In genomic region chr16:67459066-67459857, GRCh38 we compare ENCODE assay signal across 11 cellular contexts. TPM values are rescaled to one million over a fixed set of nuclear protein-coding genes. Genes with fewer than 3 reads are reported as not detected.
DNase-seq lines count a peak whose midpoint lies in the region; ATAC-seq and TF ChIP-seq lines count a peak whose summit lies in the region.
"Had no signal": no experiment of that assay in that cellular context is flagged by ENCODE, and none has a peak within 500 bp of the region (broad histone marks: within the 10 kb centered on the region; RNA-seq: fewer than 3 reads in every experiment).

No MANE protein-coding gene starts in this region.

- no peak overlapping the region for H2AFZ ChIP-seq in mesenchymal stem cell (ENCODE audit: low read depth, low read length)

- peak overlapping the region; percentile 10 to 41 for H3K18ac ChIP-seq in mesenchymal stem cell (ENCODE audit: low read depth in 1 of 2, low read length in 2 of 2)

- H3K4me3 ChIP-seq in LNCaP clone FGC (ENCODE audit: low read depth, low read length), result peak overlapping the region; percentile 8; the same call in 1 of the 2 replicates
- H3K4me3 ChIP-seq in coronary artery, result peak overlapping the region; percentile 31
- H3K4me3 ChIP-seq in mesenchymal stem cell (ENCODE audit: insufficient read depth in 1 of 2, low read depth in 1 of 2, low read length in 2 of 2), result peak overlapping the region in 1 of 2 experiments; percentile 4
- H3K4me3 ChIP-seq in thyroid gland (replicated peaks in 1 of 3), result no peak overlapping the region
- H3K4me3 ChIP-seq: SJSA1 had no signal

- H3K27me3 ChIP-seq in mesenchymal stem cell (ENCODE audit: control insufficient read depth in 1 of 2, insufficient read depth in 1 of 2, low read length in 2 of 2) (no peaks in the 10 kb centered on the region), thyroid gland (no peaks in the 10 kb centered on the region)
- H3K27me3 ChIP-seq: SJSA1 had no signal

- ATAC-seq in HG03045 (IDR thresholded peaks at IDR 0.05; ENCODE audit: unreplicated experiment) (no peak), GM21723 (IDR thresholded peaks at IDR 0.05; ENCODE audit: unreplicated experiment) (no peak)
- ATAC-seq: HCT116 had no signal

- no peak for TF ChIP-seq CTCF in LNCaP clone FGC (IDR thresholded peaks at IDR 0.05; ENCODE audit: control insufficient read depth, extremely low read depth, insufficient read depth)
- no peak for TF ChIP-seq CTCF in coronary artery (IDR thresholded peaks at IDR 0.05)
- TF ChIP-seq CTCF in thyroid gland (IDR thresholded peaks at IDR 0.05), result no peak

- H3K36me3 ChIP-seq in mesenchymal stem cell (ENCODE audit: control insufficient read depth in 1 of 2, insufficient read depth in 2 of 2, low read depth in 1 of 2, low read length in 2 of 2) (peaks cover 29 to 45% of the 10 kb centered on the region in 2 experiments), thyroid gland (no peaks in the 10 kb centered on the region)

- TF ChIP-seq POLR2A in thyroid gland (IDR thresholded peaks at IDR 0.05), result peak in 1 of 2 donors; percentile 16

- peak overlapping the region in 1 of 2 experiments; percentile 28 for H3K4ac ChIP-seq in mesenchymal stem cell (ENCODE audit: low read depth in 1 of 2, low read length in 2 of 2)

- H4K8ac ChIP-seq in mesenchymal stem cell (ENCODE audit: low read length), result no peak overlapping the region

- 56% methylated on average over 7 of the region's 7 CpGs for WGBS in mesenchymal stem cell
- whole genome bisulfite sequencing in thyroid gland, 2 donors, result 20% methylated on average over 4 of the region's 7 CpGs

- H3K9me3 ChIP-seq in mesenchymal stem cell (ENCODE audit: control insufficient read depth, low read length) (no peaks in the 10 kb centered on the region), thyroid gland (no peaks in the 10 kb centered on the region)
- H3K9me3 ChIP-seq: SJSA1 had no signal

- peak overlapping the region; percentile 19 for H3K9ac ChIP-seq in mesenchymal stem cell (ENCODE audit: low read length)
- H3K9ac ChIP-seq: KMS-11 had no signal

- no peak overlapping the region for H3K4me2 ChIP-seq in mesenchymal stem cell (ENCODE audit: low read length, poor library complexity, severe bottlenecking)
- H3K4me2 ChIP-seq: KMS-11 had no signal

- peaks cover 39% of the 10 kb centered on the region for H3K4me1 ChIP-seq in mesenchymal stem cell (ENCODE audit: control insufficient read depth, insufficient read depth, low read depth, low read length)
- H3K4me1 ChIP-seq in thyroid gland, result peaks cover 72 to 92% of the 10 kb centered on the region in 2 donors
- H3K4me1 ChIP-seq: SJSA1 had no signal

- H4K91ac ChIP-seq in mesenchymal stem cell (ENCODE audit: low read length), result no peak overlapping the region

- H3K79me1 ChIP-seq in mesenchymal stem cell (replicated peaks; ENCODE audit: low read length, poor library complexity, severe bottlenecking), result peaks cover 60% of the 10 kb centered on the region

- no peak overlapping the region for H2AK5ac ChIP-seq in mesenchymal stem cell (ENCODE audit: low read length, severe bottlenecking)

- H3K27ac ChIP-seq in coronary artery (peak overlapping the region; percentile 50 to 73), mesenchymal stem cell (ENCODE audit: low read length, poor library complexity, severe bottlenecking) (no peak overlapping the region), thyroid gland (peak overlapping the region; percentile 85 to 90 (median 88))
- H3K27ac ChIP-seq: KMS-11, SJSA1 had no signal

- H3K14ac ChIP-seq in mesenchymal stem cell (ENCODE audit: low read length in 2 of 2), result no peak overlapping the region

- no peak overlapping the region for H2BK120ac ChIP-seq in mesenchymal stem cell (ENCODE audit: low read depth, low read length)

- DNase-seq in LNCaP clone FGC (ENCODE audit: low read depth), result peak; percentile 52
- no peak for DNase-seq in coronary artery (ENCODE audit: low spot score)
- peak; percentile 43 for DNase-seq in mesenchymal stem cell
- DNase-seq in thyroid gland, result peak; percentile 88 to 89
- DNase-seq in cerebellar cortex (ENCODE audit: low spot score), result no peak
- DNase-seq: stimulated activated naive CD4-positive, alpha-beta T cell treated with Interleukin-2 at 50 U/mL for 16 hours had no signal

- peak overlapping the region; percentile 33 for H2BK15ac ChIP-seq in mesenchymal stem cell (ENCODE audit: low read depth, poor library complexity, severe bottlenecking)

- peak overlapping the region in 1 of 2 experiments; percentile 45 for H2BK12ac ChIP-seq in mesenchymal stem cell (ENCODE audit: low read length in 2 of 2)

- no peak overlapping the region for H2BK5ac ChIP-seq in mesenchymal stem cell (ENCODE audit: low read depth, low read length, poor library complexity, severe bottlenecking)

- intact Hi-C loops in thyroid gland (cut with DNase I), result no loop called here

- peak overlapping the region; percentile 25 to 30 for H3K23ac ChIP-seq in mesenchymal stem cell (ENCODE audit: low read length in 2 of 2)

RNA-seq across cellular contexts. Expression of gene ATP6V0D1, which starts 21.7 kb away (rescaled TPM):
- 140 TPM for polyA plus RNA-seq in mesenchymal stem cell (2013, experiment 1 of 2)
- polyA plus RNA-seq in mesenchymal stem cell (2013, experiment 2 of 2), result 136 TPM
- total RNA-seq in thyroid gland, result 100 to 1,000 TPM; 110 to 238 (median 142) TPM

RNA-seq across cellular contexts. Expression of gene AGRP, which starts 24.1 kb away (rescaled TPM):
- polyA plus RNA-seq in mesenchymal stem cell (2013, experiment 1 of 2), result not detected
- polyA plus RNA-seq in mesenchymal stem cell (2013, experiment 2 of 2), result not detected
- not detected for total RNA-seq in thyroid gland
- total RNA-seq: SJSA1 had no signal

RNA-seq across cellular contexts. Expression of gene HSD11B2, which starts 28.3 kb away (rescaled TPM):
- polyA plus RNA-seq in mesenchymal stem cell (2013, experiment 1 of 2), result 0.08 TPM
- not detected for polyA plus RNA-seq in mesenchymal stem cell (2013, experiment 2 of 2)
- 10 to 100 TPM in 2 of 4 donors, 1 to 10 TPM in 2; 4.6 to 11.9 (median 9.0) TPM for total RNA-seq in thyroid gland
- total RNA-seq: SJSA1 had no signal

RNA-seq across cellular contexts. Expression of gene ZDHHC1, which starts 43.0 kb away (rescaled TPM):
- polyA plus RNA-seq in mesenchymal stem cell (2013, experiment 1 of 2), result 6.6 TPM
- polyA plus RNA-seq in mesenchymal stem cell (2013, experiment 2 of 2), result 6.1 TPM
- 10 to 100 TPM; 33.3 to 63.8 (median 50.9) TPM for total RNA-seq in thyroid gland

Comparison
In these comparisons a context has a peak if more than half of its experiments do, and no peak if none do; other contexts are left out.
1. DNase-seq: peak in LNCaP clone FGC (single experiment), mesenchymal stem cell (single experiment) and thyroid gland (2 of 2); none in coronary artery (single experiment) and cerebellar cortex (single experiment).
2. H3K4me3 ChIP-seq: peak in LNCaP clone FGC (single experiment) and coronary artery (single experiment); none in thyroid gland (0 of 3).